In the genomic region with DNA sequence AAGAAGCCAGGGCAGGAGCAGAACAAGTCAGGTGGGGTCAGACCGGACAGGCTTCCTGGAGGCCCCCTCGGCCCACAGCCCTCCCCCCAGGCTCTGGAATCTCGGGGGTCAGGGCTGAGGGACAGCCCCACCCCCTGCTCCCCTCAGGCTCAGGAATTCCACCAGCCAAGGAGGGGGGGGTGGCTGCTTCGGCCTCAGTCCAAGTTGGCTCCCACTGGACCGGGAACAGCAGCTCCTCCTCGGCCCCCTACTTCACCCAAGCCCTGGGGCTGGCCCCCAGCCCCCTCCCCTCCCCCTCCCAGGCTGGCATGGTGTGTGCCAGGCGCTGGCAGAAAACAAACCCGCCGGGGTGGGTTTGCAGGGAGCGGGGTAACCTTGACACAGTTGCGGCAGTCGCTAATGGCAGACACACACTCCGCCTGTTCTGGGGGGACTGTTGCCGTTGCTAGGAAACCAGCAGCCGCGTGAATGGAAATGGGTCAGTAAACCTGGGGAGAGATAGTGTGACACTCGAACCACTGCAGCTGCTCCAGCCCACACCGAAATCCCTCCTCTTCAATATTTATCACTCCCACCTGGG, we compare ENCODE assay signal across 10 cellular contexts. TPM values are rescaled to one million over a fixed set of nuclear protein-coding genes. Genes with fewer than 3 reads are reported as not detected.
DNase-seq lines count a peak whose midpoint lies in the region; ATAC-seq and TF ChIP-seq lines count a peak whose summit lies in the region.
"Had no signal": no experiment of that assay in that cellular context is flagged by ENCODE, and none has a peak within 500 bp of the region (broad histone marks: within the 10 kb centered on the region; RNA-seq: fewer than 3 reads in every experiment).

No MANE protein-coding gene starts in this region.

- H3K9ac ChIP-seq in NT2/D1 (ENCODE audit: insufficient read length, low read depth) = peak overlapping the region; percentile 74

- CTCF ChIA-PET in T-cell (lab: Charles Lee) = interaction anchor here in 1 of 2 donors (0.7 to 1.4 kb wide), 2 partner anchors 15 to 28 kb away, joined by 4 read pairs; no protein-coding TSS in a partner anchor

- H3K9me3 ChIP-seq in NT2/D1 (ENCODE audit: insufficient read depth, low read length) = no peaks in the 10 kb centered on the region
- no peaks in the 10 kb centered on the region for H3K9me3 ChIP-seq in right atrium auricular region

- H3K27ac Mint-ChIP-seq in natural killer cell = no peak overlapping the region
- peak overlapping the region in 1 of 2 donors; percentile 22 for H3K27ac Mint-ChIP-seq in T-cell

- H3K4me3 Mint-ChIP-seq in natural killer cell (no peak overlapping the region), T-cell (no peak overlapping the region)
- H3K4me3 Mint-ChIP-seq: activated B cell treated with CpG ODN at 0.5 μM for 24 hours had no signal

- no peaks in the 10 kb centered on the region for H3K36me3 Mint-ChIP-seq in natural killer cell
- no peaks in the 10 kb centered on the region for H3K36me3 Mint-ChIP-seq in T-cell

- H3K4me1 ChIP-seq in NT2/D1 (ENCODE audit: insufficient read depth, insufficient read length) (peaks cover 71% of the 10 kb centered on the region), right atrium auricular region (peaks cover 0 to 100% of the 10 kb centered on the region in 2 donors)

- no peaks in the 10 kb centered on the region for H3K27me3 ChIP-seq in NT2/D1 (ENCODE audit: insufficient read depth, insufficient read length)
- H3K27me3 ChIP-seq in right atrium auricular region = no peaks in the 10 kb centered on the region

- H3K4me1 Mint-ChIP-seq in natural killer cell (peaks cover 43 to 69% of the 10 kb centered on the region in 2 donors), T-cell (peaks cover 33 to 46% (median 42%) of the 10 kb centered on the region in 3 donors)

- H3K36me3 ChIP-seq in NT2/D1 (ENCODE audit: insufficient read depth, insufficient read length, low read length) = peaks cover 13% of the 10 kb centered on the region
- no peaks in the 10 kb centered on the region for H3K36me3 ChIP-seq in right atrium auricular region

- peak overlapping the region; percentile 90 to 96 for H3K27ac ChIP-seq in right atrium auricular region

- DNase-seq in COLO668 (lab: John Stamatoyannopoulos, UW; ENCODE audit: unreplicated experiment) = peak; percentile 77
- DNase-seq in NT2/D1 (ENCODE audit: low read depth, low spot score) = no peak
- DNase-seq in right atrium auricular region (ENCODE audit: low spot score) = no peak
- DNase-seq in posterior cingulate gyrus = peak in 6 of 10 donors; percentile 55 to 91 (median 78)
- DNase-seq in NCI-H1694 treated with DMSO at 0.1 percent for 48 hours (lab: John Stamatoyannopoulos, UW) = no peak
- DNase-seq in natural killer cell = no peak
- DNase-seq in T-cell = no peak
- no peak for DNase-seq in DMS53 treated with DMSO at 0.1 percent for 48 hours (lab: John Stamatoyannopoulos, UW; ENCODE audit: unreplicated experiment)
- DNase-seq: activated B cell treated with CpG ODN at 0.5 μM for 24 hours, COR-L47 had no signal

- peak overlapping the region; percentile 1 for H3K4me3 ChIP-seq in NT2/D1 (ENCODE audit: insufficient read length, low read depth)
- peak overlapping the region in 1 of 2 donors; percentile 1 for H3K4me3 ChIP-seq in right atrium auricular region

- H3K27me3 Mint-ChIP-seq in natural killer cell (ENCODE audit: low read depth in 2 of 2) (no peaks in the 10 kb centered on the region), T-cell (no peaks in the 10 kb centered on the region)
- H3K27me3 Mint-ChIP-seq: activated B cell treated with CpG ODN at 0.5 μM for 24 hours had no signal

- POLR2A ChIA-PET in T-cell (lab: Charles Lee) = no interaction called here

- ATAC-seq in natural killer cell = no peak
- ATAC-seq in T-cell (replicated peaks in 1 of 4) = no peak

- H3K9me3 Mint-ChIP-seq in natural killer cell (no peaks in the 10 kb centered on the region), T-cell (no peaks in the 10 kb centered on the region)
- H3K9me3 Mint-ChIP-seq: activated B cell treated with CpG ODN at 0.5 μM for 24 hours had no signal

- intact Hi-C loops in posterior cingulate gyrus (cut with DNase I) (no loop called here), natural killer cell (cut with micrococcal nuclease) (no loop called here)

- no peak for TF ChIP-seq CTCF in right atrium auricular region (IDR thresholded peaks at IDR 0.05)
- no peak for TF ChIP-seq CTCF in natural killer cell (IDR thresholded peaks at IDR 0.05)

RNA-seq across cellular contexts. Expression of a gene that starts 32.4 kb away (rescaled TPM):
- total RNA-seq in right atrium auricular region (10 to 100 TPM; 23.5 to 35.0 TPM), natural killer cell (10 to 100 TPM; 39.6 to 67.0 (median 47.0) TPM), T-cell (10 to 100 TPM; 21.9 to 26.4 (median 23.1) TPM)

Comparison
In these comparisons a context has a peak if more than half of its experiments do, and no peak if none do; other contexts are left out.
1. DNase-seq: peak in COLO668 (single experiment) and posterior cingulate gyrus (6 of 10); none in NT2/D1 (single experiment), right atrium auricular region (single experiment), NCI-H1694 treated with DMSO at 0.1 percent for 48 hours (single experiment), natural killer cell (single experiment), T-cell (0 of 34) and DMS53 treated with DMSO at 0.1 percent for 48 hours (single experiment).